In genomic region chr16:74999683-75000480, GRCh38 we compare ENCODE assay signal across 1 cellular context.
A peak's percentile ranks its signal among the peaks of the same experiment; 100 is the strongest.
TF ChIP-seq lines count a peak whose summit lies in the region.

No MANE protein-coding gene starts in this region.

TF ChIP-seq in HepG2, 621 proteins besides CTCF, POLR2A, EP300 and RAD21 (continued from another document):
- no peak for TF ChIP-seq HBP1 (CRISPR knock-in tag; IDR thresholded peaks at IDR 0.05; ENCODE audit: low read depth)
- no peak for TF ChIP-seq ZMYM2 (CRISPR knock-in tag; IDR thresholded peaks at IDR 0.05)
- TF ChIP-seq, protein P1, sequence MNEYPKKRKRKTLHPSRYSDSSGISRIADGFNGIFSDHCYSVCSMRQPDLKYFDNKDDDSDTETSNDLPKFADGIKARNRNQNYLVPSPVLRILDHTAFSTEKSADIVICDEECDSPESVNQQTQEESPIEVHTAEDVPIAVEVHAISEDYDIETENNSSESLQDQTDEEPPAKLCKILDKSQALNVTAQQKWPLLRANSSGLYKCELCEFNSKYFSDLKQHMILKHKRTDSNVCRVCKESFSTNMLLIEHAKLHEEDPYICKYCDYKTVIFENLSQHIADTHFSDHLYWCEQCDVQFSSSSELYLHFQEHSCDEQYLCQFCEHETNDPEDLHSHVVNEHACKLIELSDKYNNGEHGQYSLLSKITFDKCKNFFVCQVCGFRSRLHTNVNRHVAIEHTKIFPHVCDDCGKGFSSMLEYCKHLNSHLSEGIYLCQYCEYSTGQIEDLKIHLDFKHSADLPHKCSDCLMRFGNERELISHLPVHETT (CRISPR knock-in tag; conservative IDR thresholded peaks at IDR 0.05): peak; percentile 50; the same call in 1 of the 2 replicates
- TF ChIP-seq E2F2 (CRISPR knock-in tag; IDR thresholded peaks at IDR 0.05; ENCODE audit: borderline replicate concordance): no peak
- TF ChIP-seq SIX4 (CRISPR knock-in tag; IDR thresholded peaks at IDR 0.05): no peak
- TF ChIP-seq TOE1 (CRISPR knock-in tag; IDR thresholded peaks at IDR 0.05): no peak
- TF ChIP-seq KDM5B (CRISPR knock-in tag; IDR thresholded peaks at IDR 0.05; ENCODE audit: borderline replicate concordance): no peak; the same call in 1 of the 2 replicates
- no peak for TF ChIP-seq EED (CRISPR knock-in tag; IDR thresholded peaks at IDR 0.05)
- TF ChIP-seq POLR2G (IDR thresholded peaks at IDR 0.05; ENCODE audit: low read depth, low read length): no peak
- TF ChIP-seq FOXJ3 (CRISPR knock-in tag; IDR thresholded peaks at IDR 0.05; ENCODE audit: borderline replicate concordance): no peak
- no peak for TF ChIP-seq IKZF5 (CRISPR knock-in tag; IDR thresholded peaks at IDR 0.05)
- TF ChIP-seq HNRNPUL1 (IDR thresholded peaks at IDR 0.05; ENCODE audit: low read depth, low read length): no peak
- TF ChIP-seq ZNF318 (CRISPR knock-in tag; IDR thresholded peaks at IDR 0.05): peak; percentile 59; the same call in 1 of the 2 replicates
- TF ChIP-seq FOSL2 (CRISPR knock-in tag; IDR thresholded peaks at IDR 0.05): no peak
- no peak for TF ChIP-seq TSC22D2 (CRISPR knock-in tag; IDR thresholded peaks at IDR 0.05; ENCODE audit: borderline replicate concordance)
